In genomic region chr19:374183-374885, GRCh38 we compare ENCODE assay signal across 24 cellular contexts. TPM values are rescaled to one million over a fixed set of nuclear protein-coding genes. Genes with fewer than 3 reads are reported as not detected.
DNase-seq lines count a peak whose midpoint lies in the region; ATAC-seq, FAIRE-seq and TF ChIP-seq lines count a peak whose summit lies in the region.
"Had no signal": no experiment of that assay in that cellular context is flagged by ENCODE, and none has a peak within 500 bp of the region (broad histone marks: within the 10 kb centered on the region; RNA-seq: fewer than 3 reads in every experiment).

No MANE protein-coding gene starts in this region.

- no peak for FAIRE-seq in urothelium cell line (lab: Jason Lieb, UNC)

- no peaks in the 10 kb centered on the region for H3K36me3 ChIP-seq in sigmoid colon
- H3K36me3 ChIP-seq: esophagus squamous epithelium had no signal

- H3K9me3 ChIP-seq in sigmoid colon, result no peaks in the 10 kb centered on the region
- H3K9me3 ChIP-seq: esophagus squamous epithelium had no signal

- DNase-seq in NCI-H748 (lab: John Stamatoyannopoulos, UW; ENCODE audit: unreplicated experiment), result peak; percentile 46
- DNase-seq in NCI-H748 treated with DMSO at 0.1 percent for 48 hours (lab: John Stamatoyannopoulos, UW), result no peak
- peak; percentile 69 for DNase-seq in NCI-H345 treated with DMSO at 0.1 percent for 48 hours (lab: John Stamatoyannopoulos, UW; ENCODE audit: unreplicated experiment)
- peak; percentile 59 for DNase-seq in chondrocyte (ENCODE audit: low spot score)
- DNase-seq in sigmoid colon, result peak; percentile 55
- no peak for DNase-seq in superior temporal gyrus (ENCODE audit: extremely low spot score)
- DNase-seq in urothelium cell line (ENCODE audit: low spot score), result no peak
- DNase-seq: ACHN; DND-41; esophagus squamous epithelium; KBM-7; left ventricle myocardium superior; NCI-H226; nucleus accumbens; OCI-M1; stimulated activated CD4-positive, alpha-beta T cell treated with anti-CD3 and anti-CD28 coated beads, Interleukin-2, amount 100 ng/mL, for 24 hours had no signal

- 62 to 76% methylated on average over 23 of the region's 23 CpGs for WGBS in sigmoid colon, 2 donors

- H3K36me3 Mint-ChIP-seq in chondrocyte (ENCODE audit: low read depth), result no peaks in the 10 kb centered on the region
- H3K36me3 Mint-ChIP-seq: CD14-positive monocyte had no signal

- H3K4me3 Mint-ChIP-seq in chondrocyte (ENCODE audit: unreplicated experiment), result no peak overlapping the region
- H3K4me3 Mint-ChIP-seq: CD14-positive monocyte; GM23338; stimulated activated naive CD8-positive, alpha-beta T cell treated with anti-CD3 and anti-CD28 coated beads, Interleukin-15, amount 100 ng/mL, for 72 hours; T-helper 2 cell treated with Interferon-gamma antibody and Interleukin-4, amounts not matched to agents 5 μg/mL and 100 μg/mL, for 36 hours had no signal

- H3K27ac Mint-ChIP-seq in chondrocyte (ENCODE audit: unreplicated experiment), result no peak overlapping the region
- H3K27ac Mint-ChIP-seq: activated T-helper 2 cell treated with anti-CD3 and anti-CD28 coated beads, Interferon-gamma antibody, Interleukin-2, Interleukin-4, amounts not matched to agents 10 μg/mL and 5 μg/mL and 100 μg/mL, durations not matched to agents 14 hours and 24 hours and 36 hours; CD14-positive monocyte; GM23338; stimulated activated naive CD8-positive, alpha-beta T cell treated with anti-CD3 and anti-CD28 coated beads, Interleukin-15, amount 100 ng/mL, for 72 hours; T-helper 2 cell treated with Interferon-gamma antibody and Interleukin-4, amounts not matched to agents 5 μg/mL and 100 μg/mL, for 36 hours had no signal

- ATAC-seq in GM19397 (IDR thresholded peaks at IDR 0.05; ENCODE audit: unreplicated experiment), result no peak
- ATAC-seq: left ventricle myocardium superior, sciatic nerve had no signal

- H3K27me3 Mint-ChIP-seq in chondrocyte (ENCODE audit: low read depth), result peaks cover 24% of the 10 kb centered on the region

- TF ChIP-seq POLR2A in sigmoid colon (IDR thresholded peaks at IDR 0.05), result no peak

- H3K4me3 ChIP-seq in sigmoid colon, result no peak overlapping the region
- H3K4me3 ChIP-seq: GM23338 had no signal

- H3K4me1 ChIP-seq in sigmoid colon, result no peaks in the 10 kb centered on the region

- H3K27me3 ChIP-seq in sigmoid colon, result peaks cover 0 to 40% (median 22%) of the 10 kb centered on the region in 3 donors

- intact Hi-C loops in sigmoid colon (cut with DNase I), result no loop called here

- no peak for TF ChIP-seq CTCF in chondrocyte (IDR thresholded peaks at IDR 0.05)
- TF ChIP-seq CTCF in sigmoid colon (IDR thresholded peaks at IDR 0.05), result no peak

- peaks cover 12% of the 10 kb centered on the region for H3K4me1 Mint-ChIP-seq in chondrocyte (ENCODE audit: low read depth)
- H3K4me1 Mint-ChIP-seq: CD14-positive monocyte, GM23338 had no signal

- no peak overlapping the region for H3K27ac ChIP-seq in sigmoid colon
- H3K27ac ChIP-seq: esophagus squamous epithelium, HL-60 had no signal

- no peak for TF ChIP-seq EP300 in sigmoid colon (IDR thresholded peaks at IDR 0.05)

- no peaks in the 10 kb centered on the region for H3K9me3 Mint-ChIP-seq in chondrocyte (ENCODE audit: low read depth)
- H3K9me3 Mint-ChIP-seq: activated T-helper 2 cell treated with anti-CD3 and anti-CD28 coated beads, Interferon-gamma antibody, Interleukin-2, Interleukin-4, amounts not matched to agents 10 μg/mL and 5 μg/mL and 100 μg/mL, durations not matched to agents 14 hours and 24 hours and 36 hours; stimulated activated naive CD8-positive, alpha-beta T cell treated with anti-CD3 and anti-CD28 coated beads, Interleukin-15, amount 100 ng/mL, for 72 hours; T-helper 2 cell treated with Interferon-gamma antibody and Interleukin-4, amounts not matched to agents 5 μg/mL and 100 μg/mL, for 36 hours had no signal

RNA-seq across cellular contexts. Expression of gene MIER2, which starts 29.7 kb away (rescaled TPM):
- 40.2 to 44.5 TPM (median 42.4 TPM) in 3 replicates for total RNA-seq in chondrocyte
- 10 to 100 TPM; 11.4 to 31.9 (median 13.0) TPM for total RNA-seq in sigmoid colon
- 10 to 100 TPM in 1 of 3 donors, 1 to 10 TPM in 2; 6.6 to 15.5 (median 7.4) TPM for polyA plus RNA-seq in sigmoid colon

RNA-seq across cellular contexts. Expression of gene C2CD4C, which starts 34.6 kb away (rescaled TPM):
- total RNA-seq in chondrocyte, result 1.1 to 1.4 TPM (median 1.4 TPM) in 3 replicates
- total RNA-seq in sigmoid colon, result 1 to 10 TPM in 1 of 4 donors, under 1 TPM in 3; 0.55 to 1.2 (median 0.76) TPM
- under 1 TPM in 2 of 3 donors, not detected in 1; under 0.01 to 0.96 TPM for polyA plus RNA-seq in sigmoid colon
- polyA plus RNA-seq: CD14-positive monocyte had no signal

Comparison
In these comparisons a context has a peak if more than half of its experiments do, and no peak if none do; other contexts are left out.
1. DNase-seq: peak in NCI-H748 (single experiment), NCI-H345 treated with DMSO at 0.1 percent for 48 hours (single experiment), chondrocyte (single experiment) and sigmoid colon (single experiment); none in NCI-H748 treated with DMSO at 0.1 percent for 48 hours (single experiment), superior temporal gyrus (single experiment) and urothelium cell line (single experiment).